Comparison of ENCODE assay signal across 29 cellular contexts in genomic region chr2:240645346-240646060, GRCh38. TPM values are rescaled to one million over a fixed set of nuclear protein-coding genes. Genes with fewer than 3 reads are reported as not detected.
DNase-seq lines count a peak whose midpoint lies in the region; ATAC-seq, FAIRE-seq and TF ChIP-seq lines count a peak whose summit lies in the region.
"Had no signal": no experiment of that assay in that cellular context is flagged by ENCODE, and none has a peak within 500 bp of the region (broad histone marks: within the 10 kb centered on the region; RNA-seq: fewer than 3 reads in every experiment).

No MANE protein-coding gene starts in this region.

- H3K27me3 ChIP-seq in endodermal cell (ENCODE audit: control insufficient read depth, insufficient read depth, low read length, poor library complexity, severe bottlenecking): no peaks in the 10 kb centered on the region
- peaks cover 0 to 78% (median 35%) of the 10 kb centered on the region in 3 donors for H3K27me3 ChIP-seq in sigmoid colon
- H3K27me3 ChIP-seq in prostate gland (replicated peaks; ENCODE audit: insufficient read depth): peaks cover 6% of the 10 kb centered on the region

- CTCF ChIA-PET in activated CD8-positive, alpha-beta T cell treated with anti-CD3 and anti-CD28 coated beads, Interleukin-2, amount 10 ng/mL, durations not matched to agents 7 days and 5 days (lab: Charles Lee): interaction anchor here (1.6 kb wide), 1 partner anchor 131 kb away, joined by 5 read pairs; no protein-coding TSS in a partner anchor
- CTCF ChIA-PET in activated CD8-positive, alpha-beta T cell treated with anti-CD3 and anti-CD28 coated beads for 36 hours (lab: Charles Lee): no interaction called here
- CTCF ChIA-PET in GM10248 (lab: Yijun Ruan, JAX): no interaction called here

- H3K4me1 ChIP-seq in endodermal cell (ENCODE audit: control insufficient read depth, insufficient read depth, low read length) (no peaks in the 10 kb centered on the region), sigmoid colon (no peaks in the 10 kb centered on the region), prostate gland (replicated peaks) (no peaks in the 10 kb centered on the region)
- H3K4me1 ChIP-seq: esophagus muscularis mucosa, left lung, SJSA1 had no signal

- H3K4me1 Mint-ChIP-seq in activated CD8-positive, alpha-beta T cell treated with anti-CD3 and anti-CD28 coated beads, Interleukin-2, amount 10 ng/mL, durations not matched to agents 7 days and 5 days (ENCODE audit: low read depth): peaks cover 12% of the 10 kb centered on the region
- peaks cover 6% of the 10 kb centered on the region for H3K4me1 Mint-ChIP-seq in activated CD8-positive, alpha-beta T cell treated with anti-CD3 and anti-CD28 coated beads for 36 hours (ENCODE audit: low read depth)
- peaks cover 18% of the 10 kb centered on the region for H3K4me1 Mint-ChIP-seq in endodermal cell
- H3K4me1 Mint-ChIP-seq: T-helper 17 cell had no signal

- no peak for TF ChIP-seq POLR2A in sigmoid colon (IDR thresholded peaks at IDR 0.05)
- TF ChIP-seq POLR2A in prostate gland (IDR thresholded peaks at IDR 0.05): no peak

- POLR2A ChIA-PET in activated CD8-positive, alpha-beta T cell treated with anti-CD3 and anti-CD28 coated beads, Interleukin-2, amount 10 ng/mL, durations not matched to agents 7 days and 5 days (lab: Charles Lee): no interaction called here
- POLR2A ChIA-PET in activated CD8-positive, alpha-beta T cell treated with anti-CD3 and anti-CD28 coated beads for 36 hours (lab: Charles Lee): no interaction called here
- POLR2A ChIA-PET in GM10248 (lab: Yijun Ruan, JAX): no interaction called here

- H3K9me3 ChIP-seq in endodermal cell (ENCODE audit: control insufficient read depth, low read length) (peaks cover under 1% of the 10 kb centered on the region), sigmoid colon (no peaks in the 10 kb centered on the region), prostate gland (no peaks in the 10 kb centered on the region)
- H3K9me3 ChIP-seq: esophagus muscularis mucosa, left lung, SJSA1 had no signal

- peak overlapping the region; percentile 60 for H3K27ac Mint-ChIP-seq in activated CD8-positive, alpha-beta T cell treated with anti-CD3 and anti-CD28 coated beads, Interleukin-2, amount 10 ng/mL, durations not matched to agents 7 days and 5 days
- H3K27ac Mint-ChIP-seq in activated CD8-positive, alpha-beta T cell treated with anti-CD3 and anti-CD28 coated beads for 36 hours: no peak overlapping the region
- H3K27ac Mint-ChIP-seq in endodermal cell: no peak overlapping the region
- H3K27ac Mint-ChIP-seq: activated CD4-positive, alpha-beta T cell treated with anti-CD3 and anti-CD28 coated beads, Interleukin-2, amount 10 ng/mL, durations not matched to agents 24 days and 14 days; brain; T-helper 17 cell had no signal

- H3K36me3 Mint-ChIP-seq in activated CD8-positive, alpha-beta T cell treated with anti-CD3 and anti-CD28 coated beads, Interleukin-2, amount 10 ng/mL, durations not matched to agents 7 days and 5 days (ENCODE audit: low read depth): no peaks in the 10 kb centered on the region
- H3K36me3 Mint-ChIP-seq in activated CD8-positive, alpha-beta T cell treated with anti-CD3 and anti-CD28 coated beads for 36 hours (ENCODE audit: low read depth): no peaks in the 10 kb centered on the region
- H3K36me3 Mint-ChIP-seq in endodermal cell (ENCODE audit: low read depth): no peaks in the 10 kb centered on the region
- H3K36me3 Mint-ChIP-seq: brain; natural killer cell treated with Interleukin-12 subunit alpha and Interleukin-12 subunit beta and Interleukin-15 and Interleukin-18, amount 100 ng/mL, for 72 hours had no signal

- no peak for TF ChIP-seq EP300 in sigmoid colon (IDR thresholded peaks at IDR 0.05)

- TF ChIP-seq CTCF in activated CD8-positive, alpha-beta T cell treated with anti-CD3 and anti-CD28 coated beads for 36 hours (IDR thresholded peaks at IDR 0.05): no peak
- no peak for TF ChIP-seq CTCF in GM10248 (IDR thresholded peaks at IDR 0.05; ENCODE audit: control extremely low read depth, extremely low read depth, low read depth, missing control alignments)
- TF ChIP-seq CTCF in endodermal cell (conservative IDR thresholded peaks at IDR 0.05): no peak
- TF ChIP-seq CTCF in sigmoid colon (IDR thresholded peaks at IDR 0.05): no peak
- no peak for TF ChIP-seq CTCF in prostate gland (IDR thresholded peaks at IDR 0.05)

- peaks cover 23% of the 10 kb centered on the region for H3K27me3 Mint-ChIP-seq in activated CD8-positive, alpha-beta T cell treated with anti-CD3 and anti-CD28 coated beads, Interleukin-2, amount 10 ng/mL, durations not matched to agents 7 days and 5 days (ENCODE audit: low read depth)
- H3K27me3 Mint-ChIP-seq in activated CD8-positive, alpha-beta T cell treated with anti-CD3 and anti-CD28 coated beads for 36 hours: peaks cover 2% of the 10 kb centered on the region
- H3K27me3 Mint-ChIP-seq in endodermal cell (ENCODE audit: insufficient read depth): peaks cover 14% of the 10 kb centered on the region

- H3K4me3 ChIP-seq in endodermal cell (ENCODE audit: low read length) (no peak overlapping the region), sigmoid colon (no peak overlapping the region), prostate gland (no peak overlapping the region)
- H3K4me3 ChIP-seq: esophagus muscularis mucosa, hepatocyte, left lung, SJSA1 had no signal

- H3K36me3 ChIP-seq in endodermal cell (ENCODE audit: control insufficient read depth, insufficient read depth, low read length) (no peaks in the 10 kb centered on the region), sigmoid colon (no peaks in the 10 kb centered on the region), prostate gland (no peaks in the 10 kb centered on the region)
- H3K36me3 ChIP-seq: esophagus muscularis mucosa, left lung, SJSA1, WERI-Rb-1 had no signal

- no peak overlapping the region for H3K9ac ChIP-seq in endodermal cell (ENCODE audit: extremely low read depth, low read length, poor library complexity, severe bottlenecking)

- peak; percentile 9 for DNase-seq in activated CD8-positive, alpha-beta T cell treated with anti-CD3 and anti-CD28 coated beads, Interleukin-2, amount 10 ng/mL, durations not matched to agents 7 days and 5 days
- no peak for DNase-seq in activated CD8-positive, alpha-beta T cell treated with anti-CD3 and anti-CD28 coated beads for 36 hours
- DNase-seq in GM10248 (ENCODE audit: extremely low spot score): peak; percentile 15
- peak; percentile 20 for DNase-seq in endodermal cell
- DNase-seq in sigmoid colon: peak; percentile 47
- no peak for DNase-seq in prostate gland (ENCODE audit: low spot score)
- no peak for DNase-seq in GM19239 (ENCODE audit: insufficient read length, low spot score)
- no peak for DNase-seq in activated CD4-positive, alpha-beta T cell treated with anti-CD3 and anti-CD28 coated beads, Interleukin-2, amount 50 U/mL, for 48 hours
- DNase-seq: activated T-cell treated with anti-CD3 and anti-CD28 coated beads for 4 hours; effector CD4-positive, alpha-beta T cell; foreskin melanocyte; Karpas-422; NCI-H1694 treated with DMSO at 0.1 percent for 48 hours; NCI-H524 treated with DMSO at 0.1 percent for 48 hours; stimulated activated CD4-positive, alpha-beta T cell treated with anti-CD3 and anti-CD28 coated beads, Interleukin-15, amount 100 ng/mL, for 24 hours; T-helper 17 cell; trophoblast cell; WERI-Rb-1 had no signal

- no peak overlapping the region for H3K27ac ChIP-seq in endodermal cell (ENCODE audit: low read depth, low read length)
- no peak overlapping the region for H3K27ac ChIP-seq in sigmoid colon
- H3K27ac ChIP-seq in prostate gland: no peak overlapping the region
- H3K27ac ChIP-seq: esophagus muscularis mucosa, hepatocyte, left lung, SJSA1, WERI-Rb-1 had no signal

- ATAC-seq in activated CD8-positive, alpha-beta T cell treated with anti-CD3 and anti-CD28 coated beads, Interleukin-2, amount 10 ng/mL, durations not matched to agents 7 days and 5 days: no peak
- no peak for ATAC-seq in activated CD8-positive, alpha-beta T cell treated with anti-CD3 and anti-CD28 coated beads for 36 hours
- ATAC-seq: left lung, sciatic nerve had no signal

- intact Hi-C loops in activated CD8-positive, alpha-beta T cell treated with anti-CD3 and anti-CD28 coated beads for 36 hours (cut with micrococcal nuclease): no loop called here
- intact Hi-C loops in sigmoid colon (cut with DNase I): no loop called here
- intact Hi-C loops in prostate gland (cut with DNase I): no loop called here

- H3K4me3 Mint-ChIP-seq in activated CD8-positive, alpha-beta T cell treated with anti-CD3 and anti-CD28 coated beads, Interleukin-2, amount 10 ng/mL, durations not matched to agents 7 days and 5 days: no peak overlapping the region
- no peak overlapping the region for H3K4me3 Mint-ChIP-seq in activated CD8-positive, alpha-beta T cell treated with anti-CD3 and anti-CD28 coated beads for 36 hours
- H3K4me3 Mint-ChIP-seq in endodermal cell: no peak overlapping the region
- H3K4me3 Mint-ChIP-seq: brain; natural killer cell treated with Interleukin-12 subunit alpha and Interleukin-12 subunit beta and Interleukin-15 and Interleukin-18, amount 100 ng/mL, for 72 hours; T-helper 17 cell had no signal

- no peak for FAIRE-seq in GM19239 (lab: Jason Lieb, UNC)
- FAIRE-seq: RCC 7860 had no signal

- no peaks in the 10 kb centered on the region for H3K9me3 Mint-ChIP-seq in activated CD8-positive, alpha-beta T cell treated with anti-CD3 and anti-CD28 coated beads, Interleukin-2, amount 10 ng/mL, durations not matched to agents 7 days and 5 days (ENCODE audit: insufficient read depth)
- H3K9me3 Mint-ChIP-seq in activated CD8-positive, alpha-beta T cell treated with anti-CD3 and anti-CD28 coated beads for 36 hours: no peaks in the 10 kb centered on the region
- H3K9me3 Mint-ChIP-seq in endodermal cell: no peaks in the 10 kb centered on the region
- H3K9me3 Mint-ChIP-seq: activated CD4-positive, alpha-beta T cell treated with anti-CD3 and anti-CD28 coated beads, Interleukin-2, amount 10 ng/mL, durations not matched to agents 24 days and 14 days; natural killer cell treated with Interleukin-12 subunit alpha and Interleukin-12 subunit beta and Interleukin-15 and Interleukin-18, amount 100 ng/mL, for 72 hours had no signal

- 91 to 93% methylated on average over 16 to 21 of the region's 21 CpGs for WGBS in endodermal cell (ENCODE audit: insufficient coverage in 1 of 2, insufficient read length in 1 of 2), 2 experiments
- WGBS in sigmoid colon, 2 donors: 84 to 91% methylated on average over 21 of the region's 21 CpGs
- WGBS in prostate gland: 88% methylated on average over 21 of the region's 21 CpGs

RNA-seq across cellular contexts. Expression of gene GPR35, which starts 20.2 kb away (rescaled TPM):
- total RNA-seq in activated CD8-positive, alpha-beta T cell treated with anti-CD3 and anti-CD28 coated beads, Interleukin-2, amount 10 ng/mL, durations not matched to agents 7 days and 5 days: 10 to 100 TPM; 21.6 to 23.8 TPM
- total RNA-seq in activated CD8-positive, alpha-beta T cell treated with anti-CD3 and anti-CD28 coated beads for 36 hours: 10 to 100 TPM; 14.4 to 14.6 TPM
- under 1 TPM; 0.55 to 0.71 TPM for total RNA-seq in endodermal cell
- polyA plus RNA-seq in endodermal cell (2013, experiment 1 of 2): 0.82 TPM
- polyA plus RNA-seq in endodermal cell (2013, experiment 2 of 2): 0.75 TPM
- total RNA-seq in sigmoid colon: 1 to 10 TPM; 1.3 to 7.8 (median 3.5) TPM
- 10 to 100 TPM; 28.2 to 76.6 (median 33.0) TPM for polyA plus RNA-seq in sigmoid colon
- total RNA-seq in prostate gland: 1 to 10 TPM; 3.3 to 4.6 TPM

RNA-seq across cellular contexts. Expression of gene AQP12B, which starts 37.2 kb away (rescaled TPM):
- not detected for total RNA-seq in activated CD8-positive, alpha-beta T cell treated with anti-CD3 and anti-CD28 coated beads, Interleukin-2, amount 10 ng/mL, durations not matched to agents 7 days and 5 days
- total RNA-seq in activated CD8-positive, alpha-beta T cell treated with anti-CD3 and anti-CD28 coated beads for 36 hours: not detected
- total RNA-seq in endodermal cell: not detected
- not detected for polyA plus RNA-seq in endodermal cell (2013, experiment 1 of 2)
- not detected for polyA plus RNA-seq in endodermal cell (2013, experiment 2 of 2)
- total RNA-seq in sigmoid colon: not detected
- 1 to 10 TPM in 2 of 3 donors, not detected in 1; 1.2 to 5.5 TPM for polyA plus RNA-seq in sigmoid colon
- total RNA-seq in prostate gland: not detected
- total RNA-seq: A673; activated CD4-positive, alpha-beta T cell treated with anti-CD3 and anti-CD28 coated beads, Interleukin-2, amount 10 ng/mL, durations not matched to agents 24 days and 14 days; esophagus muscularis mucosa; hepatocyte; left lung; natural killer cell treated with Interleukin-12 subunit alpha and Interleukin-12 subunit beta and Interleukin-15 and Interleukin-18, amount 100 ng/mL, for 72 hours; sciatic nerve; SJSA1; T-helper 17 cell had no signal
- polyA plus RNA-seq: BJ had no signal

RNA-seq across cellular contexts. Expression of gene AQP12A, which starts 46.2 kb away (rescaled TPM):
- total RNA-seq in activated CD8-positive, alpha-beta T cell treated with anti-CD3 and anti-CD28 coated beads, Interleukin-2, amount 10 ng/mL, durations not matched to agents 7 days and 5 days: not detected
- not detected for total RNA-seq in activated CD8-positive, alpha-beta T cell treated with anti-CD3 and anti-CD28 coated beads for 36 hours
- not detected for total RNA-seq in endodermal cell
- polyA plus RNA-seq in endodermal cell (2013, experiment 1 of 2): not detected
- not detected for polyA plus RNA-seq in endodermal cell (2013, experiment 2 of 2)
- not detected for total RNA-seq in sigmoid colon
- polyA plus RNA-seq in sigmoid colon: 1 to 10 TPM in 2 of 3 donors, not detected in 1; 3.0 to 7.4 TPM
- not detected for total RNA-seq in prostate gland
- total RNA-seq: A673; activated CD4-positive, alpha-beta T cell treated with anti-CD3 and anti-CD28 coated beads, Interleukin-2, amount 10 ng/mL, durations not matched to agents 24 days and 14 days; esophagus muscularis mucosa; hepatocyte; left lung; natural killer cell treated with Interleukin-12 subunit alpha and Interleukin-12 subunit beta and Interleukin-15 and Interleukin-18, amount 100 ng/mL, for 72 hours; sciatic nerve; SJSA1; T-helper 17 cell had no signal
- polyA plus RNA-seq: BJ, hepatocyte had no signal

RNA-seq across cellular contexts. Expression of gene CAPN10, which starts 59.0 kb away (rescaled TPM):
- total RNA-seq in activated CD8-positive, alpha-beta T cell treated with anti-CD3 and anti-CD28 coated beads, Interleukin-2, amount 10 ng/mL, durations not matched to agents 7 days and 5 days: 10 to 100 TPM; 53.0 to 61.2 TPM
- total RNA-seq in activated CD8-positive, alpha-beta T cell treated with anti-CD3 and anti-CD28 coated beads for 36 hours: 10 to 100 TPM; 26.8 to 29.1 TPM
- total RNA-seq in endodermal cell: 10 to 100 TPM; 58.9 to 61.9 TPM
- polyA plus RNA-seq in endodermal cell (2013, experiment 1 of 2): 43.3 TPM
- 41.5 TPM for polyA plus RNA-seq in endodermal cell (2013, experiment 2 of 2)
- total RNA-seq in sigmoid colon: 10 to 100 TPM; 10.5 to 27.7 (median 16.3) TPM
- polyA plus RNA-seq in sigmoid colon: 10 to 100 TPM; 11.4 to 33.0 (median 16.4) TPM
- 10 to 100 TPM; 25.5 to 68.4 TPM for total RNA-seq in prostate gland

Comparison
In these comparisons a context has a peak if more than half of its experiments do, and no peak if none do; other contexts are left out.
1. DNase-seq: peak in activated CD8-positive, alpha-beta T cell treated with anti-CD3 and anti-CD28 coated beads, Interleukin-2, amount 10 ng/mL, durations not matched to agents 7 days and 5 days (single experiment), GM10248 (single experiment), endodermal cell (single experiment) and sigmoid colon (single experiment); none in activated CD8-positive, alpha-beta T cell treated with anti-CD3 and anti-CD28 coated beads for 36 hours (single experiment), prostate gland (single experiment), GM19239 (single experiment) and activated CD4-positive, alpha-beta T cell treated with anti-CD3 and anti-CD28 coated beads, Interleukin-2, amount 50 U/mL, for 48 hours (0 of 2).